14 cellular contexts compared by ENCODE assay signal in the genomic region with DNA sequence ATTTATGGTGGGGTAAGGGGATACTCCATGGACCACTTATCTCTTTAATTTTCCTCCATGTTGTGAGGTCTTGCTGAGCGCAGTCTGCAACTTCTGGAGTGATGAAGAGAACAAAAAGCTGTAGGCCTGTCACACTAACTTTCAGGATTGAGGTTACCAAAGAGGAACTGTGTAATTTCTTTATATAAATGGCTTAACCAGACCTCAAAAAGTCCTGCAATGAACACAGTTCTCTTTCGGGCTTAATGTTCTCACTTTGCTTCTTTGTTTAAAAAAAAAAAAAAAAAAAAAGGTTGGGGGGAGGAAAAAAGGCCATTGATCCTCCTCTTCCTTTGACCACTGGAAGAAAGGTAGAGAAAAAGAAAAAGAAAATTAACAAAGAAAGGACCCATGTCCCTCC.
DNase-seq lines count a peak whose midpoint lies in the region; ATAC-seq and TF ChIP-seq lines count a peak whose summit lies in the region.
"Had no signal": no experiment of that assay in that cellular context is flagged by ENCODE, and none has a peak within 500 bp of the region (broad histone marks: within the 10 kb centered on the region; RNA-seq: fewer than 3 reads in every experiment).

No MANE protein-coding gene starts in this region.

- H4K20me1 ChIP-seq in OCI-LY3 (ENCODE audit: insufficient read depth, low read length), result no peaks in the 10 kb centered on the region

- no peak overlapping the region for H3K27ac ChIP-seq in OCI-LY3 (ENCODE audit: low read length)
- no peak overlapping the region for H3K27ac ChIP-seq in dorsolateral prefrontal cortex
- H3K27ac ChIP-seq: esophagus muscularis mucosa, spleen had no signal

- peak overlapping the region; percentile 30 for H3K4me2 ChIP-seq in OCI-LY3 (ENCODE audit: low read length)

- no peak overlapping the region for H3K4me3 ChIP-seq in OCI-LY3 (ENCODE audit: low read length)
- H3K4me3 ChIP-seq in dorsolateral prefrontal cortex, result no peak overlapping the region
- H3K4me3 ChIP-seq: esophagus muscularis mucosa, lung, spleen had no signal

- H3K9me3 ChIP-seq in OCI-LY3 (ENCODE audit: insufficient read depth, low read length), result no peaks in the 10 kb centered on the region
- H3K9me3 ChIP-seq: esophagus muscularis mucosa had no signal

- peaks cover 17% of the 10 kb centered on the region for H3K4me1 ChIP-seq in OCI-LY3 (ENCODE audit: low read length)

- no peak for DNase-seq in NCI-H748 (lab: John Stamatoyannopoulos, UW; ENCODE audit: unreplicated experiment)
- no peak for DNase-seq in NCI-H2196 (lab: John Stamatoyannopoulos, UW; ENCODE audit: unreplicated experiment)
- DNase-seq in DMS53 treated with DMSO at 0.1 percent for 48 hours (lab: John Stamatoyannopoulos, UW; ENCODE audit: unreplicated experiment), result no peak
- DNase-seq in dorsolateral prefrontal cortex, result no peak
- DNase-seq: activated B cell treated with CpG ODN at 0.5 μM for 24 hours, activated T-cell treated with anti-CD3 and anti-CD28 coated beads for 4 hours, DMS79 treated with DMSO at 0.1 percent for 48 hours, spleen had no signal

- no peak for TF ChIP-seq CTCF in OCI-LY3 (IDR thresholded peaks at IDR 0.05; ENCODE audit: low read depth, low read length)
- TF ChIP-seq CTCF in dorsolateral prefrontal cortex (IDR thresholded peaks at IDR 0.05 in 54 of 56, conservative IDR thresholded peaks at IDR 0.05 in 2 of 56; ENCODE audit: low read depth in 1 of 56, partially characterized antibody in 56 of 56), result no peak

- H3K36me3 ChIP-seq in OCI-LY3 (replicated peaks; ENCODE audit: low read depth, low read length), result no peaks in the 10 kb centered on the region
- H3K36me3 ChIP-seq: esophagus muscularis mucosa, spleen had no signal

- no peak overlapping the region for H2AFZ ChIP-seq in OCI-LY3 (ENCODE audit: low read depth, low read length)

- no peaks in the 10 kb centered on the region for H3K79me2 ChIP-seq in OCI-LY3 (ENCODE audit: low read length)

- no peak overlapping the region for H3K9ac ChIP-seq in OCI-LY3 (ENCODE audit: low read length)

- intact Hi-C loops in dorsolateral prefrontal cortex (cut with DNase I), result no loop called here

- H3K27me3 ChIP-seq in OCI-LY3 (ENCODE audit: low read depth, low read length) (peaks cover 17% of the 10 kb centered on the region), dorsolateral prefrontal cortex (no peaks in the 10 kb centered on the region)

- ATAC-seq in GM18499 (IDR thresholded peaks at IDR 0.05; ENCODE audit: insufficient read depth, unreplicated experiment) (peak; percentile 68), GM21381 (IDR thresholded peaks at IDR 0.05; ENCODE audit: unreplicated experiment) (peak; percentile 46), HG02981 (IDR thresholded peaks at IDR 0.05; ENCODE audit: unreplicated experiment) (peak; percentile 38)
